26 cellular contexts compared by ENCODE assay signal in genomic region chr4:85459736-85460135, GRCh38. TPM values are rescaled to one million over a fixed set of nuclear protein-coding genes. Genes with fewer than 3 reads are reported as not detected.
"Had no signal": no experiment of that assay in that cellular context is flagged by ENCODE, and none has a peak within 500 bp of the region (broad histone marks: within the 10 kb centered on the region; RNA-seq: fewer than 3 reads in every experiment).

No MANE protein-coding gene starts in this region.

- H3K4me1 ChIP-seq: breast epithelium, esophagus squamous epithelium, upper lobe of right lung had no signal

- H3K4me3 ChIP-seq: breast epithelium, esophagus squamous epithelium, heart right ventricle, left ventricle myocardium inferior, lung, skin epidermis, upper lobe of right lung had no signal

- H3K9me3 ChIP-seq: breast epithelium, esophagus squamous epithelium, upper lobe of right lung had no signal

- H3K36me3 ChIP-seq: breast epithelium, esophagus squamous epithelium, heart right ventricle, left ventricle myocardium inferior, upper lobe of right lung had no signal

- DNase-seq: activated CD4-positive, alpha-beta memory T cell treated with anti-CD3 and anti-CD28 coated beads, Interleukin-2, amount 10 ng/mL, durations not matched to agents 7 days and 5 days; activated CD4-positive, alpha-beta T cell treated with anti-CD3 and anti-CD28 coated beads, Interleukin-2, amount 10 ng/mL, durations not matched to agents 7 days and 5 days; activated CD4-positive, CD25-positive, alpha-beta regulatory T cell treated with anti-CD3 and anti-CD28 coated beads, Interleukin-2, amount 50 U/mL, for 72 hours; activated CD8-positive, alpha-beta memory T cell treated with anti-CD3 and anti-CD28 coated beads, Interleukin-2, amount 50 U/mL, for 48 hours; activated gamma-delta T cell treated with Interleukin-2 at 50 U/mL for 16 hours; activated naive CD4-positive, alpha-beta T cell treated with anti-CD3 and anti-CD28 coated beads, Interleukin-2, amount 50 U/mL, for 16 hours; activated T-cell treated with anti-CD3 and anti-CD28 coated beads, Interleukin-2, amount 50 U/mL, for 24 hours; amniotic stem cell; dermis blood vessel endothelial cell; effector CD8-positive, alpha-beta T cell; esophagus squamous epithelium; foreskin melanocyte; heart right ventricle; kidney glomerular epithelial cell; left ventricle myocardium inferior; mesendoderm; stimulated activated CD4-positive, alpha-beta T cell treated with anti-CD3 and anti-CD28 coated beads, Interleukin-4, amount 100 ng/mL, for 24 hours; substantia nigra; T-helper 9 cell; upper lobe of right lung had no signal

- H3K27me3 ChIP-seq: breast epithelium, esophagus squamous epithelium, heart right ventricle, upper lobe of right lung had no signal

- H3K27ac ChIP-seq: breast epithelium, epithelial cell of prostate, esophagus squamous epithelium, heart right ventricle, left ventricle myocardium inferior, skin epidermis, upper lobe of right lung had no signal

- ATAC-seq: heart right ventricle; sciatic nerve; stimulated activated effector memory CD8-positive, alpha-beta T cell treated with anti-CD3 and anti-CD28 coated beads, Interleukin-12 subunit alpha, Interleukin-12 subunit beta, amount 100 ng/mL, for 72 hours; upper lobe of right lung had no signal

RNA-seq across cellular contexts. Expression of gene ARHGAP24, which starts 15.2 kb away (rescaled TPM):
- total RNA-seq: activated CD4-positive, alpha-beta memory T cell treated with anti-CD3 and anti-CD28 coated beads, Interleukin-2, amount 10 ng/mL, durations not matched to agents 7 days and 5 days; activated CD4-positive, alpha-beta T cell treated with anti-CD3 and anti-CD28 coated beads, Interleukin-2, amount 10 ng/mL, durations not matched to agents 7 days and 5 days had no signal
